Comparison of ENCODE assay signal across 8 cellular contexts in the genomic region with DNA sequence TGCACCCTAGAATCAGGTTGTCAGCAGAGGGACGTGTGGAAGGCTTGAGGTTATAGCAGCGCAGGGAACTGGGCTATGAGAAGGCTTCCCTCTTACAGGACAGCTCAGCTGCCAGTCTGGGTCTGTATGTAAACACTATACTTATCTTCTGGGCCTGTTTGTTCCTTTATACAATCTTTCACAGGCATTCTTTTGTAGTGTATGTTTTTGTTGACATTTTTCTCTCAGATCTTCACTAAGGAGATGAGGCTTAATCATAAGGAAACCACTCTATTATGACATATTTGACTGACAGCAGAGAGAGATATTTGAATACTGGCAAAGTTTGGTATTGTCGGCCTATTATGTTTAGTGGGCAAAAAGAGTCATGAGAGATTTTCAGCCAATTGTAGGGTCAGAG. TPM values are rescaled to one million over a fixed set of nuclear protein-coding genes. Genes with fewer than 3 reads are reported as not detected.
DNase-seq lines count a peak whose midpoint lies in the region; FAIRE-seq and TF ChIP-seq lines count a peak whose summit lies in the region.

No MANE protein-coding gene starts in this region.

- H3K4me2 ChIP-seq in OCI-LY3 (ENCODE audit: low read length) (peak overlapping the region; percentile 99), endothelial cell of umbilical vein (ENCODE audit: insufficient read depth, low read length) (peak overlapping the region; percentile 83)

- H3K9me1 ChIP-seq in endothelial cell of umbilical vein (replicated peaks; ENCODE audit: control insufficient read depth, extremely low read depth, insufficient read depth, low read length), result no peaks in the 10 kb centered on the region

- H3K4me1 ChIP-seq in OCI-LY3 (ENCODE audit: low read length), result peaks cover 19% of the 10 kb centered on the region
- peaks cover 21% of the 10 kb centered on the region for H3K4me1 ChIP-seq in endothelial cell of umbilical vein (ENCODE audit: control insufficient read depth, extremely low read depth, insufficient read depth, low read length)

- POLR2A ChIA-PET in endothelial cell of umbilical vein (lab: Charles Lee), result interaction anchor here (1.3 kb wide), 1 partner anchor 54 kb away, joined by 5 read pairs; no protein-coding TSS in a partner anchor

- dilution Hi-C loops in endothelial cell of umbilical vein (cut with MboI; ENCODE audit: extremely low pct_ligation_motif_present, low sequenced_read_pairs), result loop anchor here (25.0 kb wide), 1 partner anchor 116 kb away; no protein-coding TSS in a partner anchor

- H4K20me1 ChIP-seq in OCI-LY3 (ENCODE audit: insufficient read depth, low read length) (peaks cover 16% of the 10 kb centered on the region), endothelial cell of umbilical vein (replicated peaks; ENCODE audit: control insufficient read depth, extremely low read depth, insufficient read depth, low read length) (peaks cover 3% of the 10 kb centered on the region)

- DNase-seq in DMS53 treated with DMSO at 0.1 percent for 48 hours (lab: John Stamatoyannopoulos, UW; ENCODE audit: unreplicated experiment), result peak; percentile 1
- peak; percentile 43 for DNase-seq in endothelial cell of umbilical vein (ENCODE audit: low read depth, low spot score)
- no peak for DNase-seq in osteocyte (ENCODE audit: extremely low spot score, unreplicated experiment)
- DNase-seq in COR-L47 (lab: John Stamatoyannopoulos, UW), result no peak
- DNase-seq in amniotic stem cell (lab: John Stamatoyannopoulos, UW), result no peak
- no peak for DNase-seq in islet precursor cell
- DNase-seq in dedifferentiated amniotic fluid mesenchymal stem cell (ENCODE audit: extremely low spot score), result no peak

- H3K27ac ChIP-seq in OCI-LY3 (ENCODE audit: low read length), result peak overlapping the region; percentile 63; the same call in 1 of the 2 replicates
- H3K27ac ChIP-seq in endothelial cell of umbilical vein (ENCODE audit: insufficient read depth, low read depth, low read length), result no peak overlapping the region

- peaks cover 58% of the 10 kb centered on the region for H3K79me2 ChIP-seq in OCI-LY3 (ENCODE audit: low read length)
- peaks cover 55% of the 10 kb centered on the region for H3K79me2 ChIP-seq in endothelial cell of umbilical vein (ENCODE audit: control insufficient read depth, insufficient read depth, low read length)

- H3K27ac Mint-ChIP-seq in osteocyte (ENCODE audit: unreplicated experiment), result peak overlapping the region; percentile 2

- no peaks in the 10 kb centered on the region for H3K9me3 Mint-ChIP-seq in osteocyte (ENCODE audit: unreplicated experiment)

- BruUV-seq in endothelial cell of umbilical vein (replicated peaks; lab: Mats Ljungman, UMichigan), result TSS peak; percentile 36

- TF ChIP-seq POLR2A in endothelial cell of umbilical vein (IDR thresholded peaks at IDR 0.05; ENCODE audit: low read depth, low read length), result no peak

- CTCF ChIA-PET in endothelial cell of umbilical vein (lab: Charles Lee), result interaction anchor here (0.7 to 2.7 kb wide), 4 partner anchors 14 to 105 kb away, joined by 3 to 21 read pairs (median 10); no protein-coding TSS in a partner anchor

- intact Hi-C loops in endothelial cell of umbilical vein (cut with micrococcal nuclease), result loop anchor here (5.0 kb wide), 2 partner anchors 36 to 96 kb away; no protein-coding TSS in a partner anchor

- no peaks in the 10 kb centered on the region for H3K27me3 Mint-ChIP-seq in osteocyte (ENCODE audit: unreplicated experiment)

- peaks cover 3% of the 10 kb centered on the region for H3K36me3 Mint-ChIP-seq in osteocyte (ENCODE audit: unreplicated experiment)

- peaks cover 45% of the 10 kb centered on the region for H3K4me1 Mint-ChIP-seq in osteocyte (ENCODE audit: unreplicated experiment)

- no peaks in the 10 kb centered on the region for H3K9me3 ChIP-seq in OCI-LY3 (ENCODE audit: insufficient read depth, low read length)
- H3K9me3 ChIP-seq in endothelial cell of umbilical vein (replicated peaks; ENCODE audit: control insufficient read depth, insufficient read depth, low read length), result no peaks in the 10 kb centered on the region

- H3K4me3 ChIP-seq in OCI-LY3 (ENCODE audit: low read length) (peak overlapping the region; percentile 98), endothelial cell of umbilical vein (replicated peaks in 1 of 3; ENCODE audit: insufficient read depth in 1 of 3, low read depth in 1 of 3, low read length in 3 of 3) (peak overlapping the region; percentile 59 to 90 (median 85))

- H3K36me3 ChIP-seq in OCI-LY3 (replicated peaks; ENCODE audit: low read depth, low read length) (peaks cover 4% of the 10 kb centered on the region), endothelial cell of umbilical vein (ENCODE audit: control insufficient read depth in 2 of 2, extremely low read depth in 1 of 2, insufficient read depth in 2 of 2, low read length in 2 of 2) (no peaks in the 10 kb centered on the region)

- peak overlapping the region; percentile 88 for H3K9ac ChIP-seq in OCI-LY3 (ENCODE audit: low read length)
- H3K9ac ChIP-seq in endothelial cell of umbilical vein (replicated peaks; ENCODE audit: extremely low read depth, insufficient read depth, low read length), result peak overlapping the region; percentile 81

- TF ChIP-seq CTCF in OCI-LY3 (IDR thresholded peaks at IDR 0.05; ENCODE audit: low read depth, low read length), result no peak
- TF ChIP-seq CTCF in endothelial cell of umbilical vein (IDR thresholded peaks at IDR 0.05; ENCODE audit: extremely low read depth in 1 of 2, insufficient read depth in 1 of 2, low read depth in 1 of 2, low read length in 2 of 2), result no peak
- no peak for TF ChIP-seq CTCF in osteocyte (IDR thresholded peaks at IDR 0.05)

- no peak for FAIRE-seq in endothelial cell of umbilical vein (lab: Jason Lieb, UNC)

- H3K27me3 ChIP-seq in OCI-LY3 (ENCODE audit: low read depth, low read length) (no peaks in the 10 kb centered on the region), endothelial cell of umbilical vein (ENCODE audit: control insufficient read depth in 2 of 2, insufficient read depth in 2 of 2, low read length in 2 of 2) (no peaks in the 10 kb centered on the region)

- no peak overlapping the region for H2AFZ ChIP-seq in OCI-LY3 (ENCODE audit: low read depth, low read length)
- H2AFZ ChIP-seq in endothelial cell of umbilical vein (ENCODE audit: low read depth, low read length), result no peak overlapping the region

- H3K4me3 Mint-ChIP-seq in osteocyte (ENCODE audit: unreplicated experiment), result peak overlapping the region; percentile 98

TF ChIP-seq in endothelial cell of umbilical vein, 7 proteins besides CTCF, POLR2A, EP300 and RAD21:
- TF ChIP-seq GATA2 (IDR thresholded peaks at IDR 0.05; ENCODE audit: insufficient read depth, insufficient read length, low read depth, low read length), result no peak
- TF ChIP-seq JUN (IDR thresholded peaks at IDR 0.05; ENCODE audit: borderline replicate concordance, insufficient read depth, insufficient read length, low read depth), result no peak
- no peak for TF ChIP-seq EZH2 (IDR thresholded peaks at IDR 0.05; ENCODE audit: borderline replicate concordance, low read depth, low read length, severe bottlenecking)
- TF ChIP-seq POLR2AphosphoS5 (IDR thresholded peaks at IDR 0.05; ENCODE audit: insufficient read depth, low read depth, low read length), result no peak
- no peak for TF ChIP-seq MYC (IDR thresholded peaks at IDR 0.05; ENCODE audit: low read depth, low read length)
- TF ChIP-seq, protein P1, sequence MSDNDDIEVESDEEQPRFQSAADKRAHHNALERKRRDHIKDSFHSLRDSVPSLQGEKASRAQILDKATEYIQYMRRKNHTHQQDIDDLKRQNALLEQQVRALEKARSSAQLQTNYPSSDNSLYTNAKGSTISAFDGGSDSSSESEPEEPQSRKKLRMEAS (IDR thresholded peaks at IDR 0.05; ENCODE audit: insufficient read depth, insufficient read length), result no peak
- TF ChIP-seq FOS (IDR thresholded peaks at IDR 0.05; ENCODE audit: borderline replicate concordance, insufficient read depth, low read length), result no peak

RNA-seq across cellular contexts. Expression of a gene that starts 0.9 kb away (rescaled TPM):
- 45.7 and 49.7 TPM in 2 replicates for total RNA-seq in endothelial cell of umbilical vein
- 20.3 and 26.0 TPM in 2 replicates for polyA plus RNA-seq in endothelial cell of umbilical vein
- polyA plus RNA-seq in endothelial cell of umbilical vein (2011; cell fraction: cytosol; rRNA removed), result 19.9 and 21.9 TPM in 2 replicates
- 59.6 and 72.0 TPM in 2 replicates for polyA plus RNA-seq in endothelial cell of umbilical vein (2011; cell fraction: nucleus; rRNA removed)
- 38.7 and 46.4 TPM in 2 replicates for polyA plus RNA-seq in endothelial cell of umbilical vein (2012)
- polyA minus RNA-seq in endothelial cell of umbilical vein, result 66.8 and 73.4 TPM in 2 replicates
- 23.2 TPM for polyA minus RNA-seq in endothelial cell of umbilical vein (2011; cell fraction: cytosol; rRNA and poly(A)+ RNA removed)
- 57.3 and 79.2 TPM in 2 replicates for polyA minus RNA-seq in endothelial cell of umbilical vein (2011; cell fraction: nucleus; rRNA and poly(A)+ RNA removed)
- 58.7 and 59.9 TPM in 2 replicates for total RNA-seq in osteocyte

RNA-seq across cellular contexts. Expression of a gene that starts 4.9 kb away (rescaled TPM):
- total RNA-seq in endothelial cell of umbilical vein, result not detected in 2 replicates
- polyA plus RNA-seq in endothelial cell of umbilical vein, result not detected in 2 replicates
- not detected in 2 replicates for polyA plus RNA-seq in endothelial cell of umbilical vein (2011; cell fraction: cytosol; rRNA removed)
- not detected in 2 replicates for polyA plus RNA-seq in endothelial cell of umbilical vein (2011; cell fraction: nucleus; rRNA removed)
- polyA plus RNA-seq in endothelial cell of umbilical vein (2012), result not detected in 2 replicates
- polyA minus RNA-seq in endothelial cell of umbilical vein, result not detected in 2 replicates
- polyA minus RNA-seq in endothelial cell of umbilical vein (2011; cell fraction: cytosol; rRNA and poly(A)+ RNA removed), result not detected
- not detected in 2 replicates for polyA minus RNA-seq in endothelial cell of umbilical vein (2011; cell fraction: nucleus; rRNA and poly(A)+ RNA removed)
- total RNA-seq in osteocyte, result 0.31 TPM in 1 of 2 replicates, not detected in the other

RNA-seq across cellular contexts. Expression of a gene that starts 20.2 kb away (rescaled TPM):
- total RNA-seq in endothelial cell of umbilical vein, result not detected in 2 replicates
- polyA plus RNA-seq in endothelial cell of umbilical vein, result not detected in 2 replicates
- polyA plus RNA-seq in endothelial cell of umbilical vein (2011; cell fraction: cytosol; rRNA removed), result not detected in 2 replicates
- polyA plus RNA-seq in endothelial cell of umbilical vein (2011; cell fraction: nucleus; rRNA removed), result not detected in 2 replicates
- polyA plus RNA-seq in endothelial cell of umbilical vein (2012), result not detected in 2 replicates
- not detected in 2 replicates for polyA minus RNA-seq in endothelial cell of umbilical vein
- not detected for polyA minus RNA-seq in endothelial cell of umbilical vein (2011; cell fraction: cytosol; rRNA and poly(A)+ RNA removed)
- not detected in 2 replicates for polyA minus RNA-seq in endothelial cell of umbilical vein (2011; cell fraction: nucleus; rRNA and poly(A)+ RNA removed)
- total RNA-seq in osteocyte, result not detected in 2 replicates

Comparison
In these comparisons a context has a peak if more than half of its experiments do, and no peak if none do; other contexts are left out.
1. DNase-seq: peak in DMS53 treated with DMSO at 0.1 percent for 48 hours (single experiment) and endothelial cell of umbilical vein (single experiment); none in osteocyte (single experiment), COR-L47 (single experiment), amniotic stem cell (single experiment), islet precursor cell (single experiment) and dedifferentiated amniotic fluid mesenchymal stem cell (single experiment).